24 cellular contexts compared by ENCODE assay signal in genomic region chr1:153912349-153912748, GRCh38.
"Had no signal": no experiment of that assay in that cellular context is flagged by ENCODE, and none has a peak within 500 bp of the region (broad histone marks: within the 10 kb centered on the region; RNA-seq: fewer than 3 reads in every experiment).

No MANE protein-coding gene starts in this region.

- H3K27me3 Mint-ChIP-seq: activated CD4-positive, alpha-beta memory T cell treated with anti-CD3 and anti-CD28 coated beads, Interleukin-2, amount 10 ng/mL, durations not matched to agents 7 days and 5 days; activated CD4-positive, alpha-beta T cell treated with anti-CD3 and anti-CD28 coated beads, Interleukin-2, amount 10 ng/mL, durations not matched to agents 7 days and 5 days; activated naive CD4-positive, alpha-beta T cell treated with anti-CD3 and anti-CD28 coated beads, Interleukin-2, amount 10 ng/mL, durations not matched to agents 7 days and 5 days; naive B cell had no signal

- H3K9me3 Mint-ChIP-seq: activated CD4-positive, alpha-beta memory T cell treated with anti-CD3 and anti-CD28 coated beads, Interleukin-2, amount 10 ng/mL, durations not matched to agents 7 days and 5 days; activated CD4-positive, alpha-beta T cell treated with anti-CD3 and anti-CD28 coated beads, Interleukin-2, amount 10 ng/mL, durations not matched to agents 7 days and 5 days; naive B cell had no signal

- H3K9me3 ChIP-seq: breast epithelium, esophagus squamous epithelium, heart right ventricle, spleen, suprapubic skin, tibial artery had no signal

- H3K27ac Mint-ChIP-seq: activated CD4-positive, alpha-beta memory T cell treated with anti-CD3 and anti-CD28 coated beads, Interleukin-2, amount 10 ng/mL, durations not matched to agents 7 days and 5 days; activated CD4-positive, alpha-beta T cell treated with anti-CD3 and anti-CD28 coated beads, Interleukin-2, amount 10 ng/mL, durations not matched to agents 7 days and 5 days; activated naive CD4-positive, alpha-beta T cell treated with anti-CD3 and anti-CD28 coated beads, Interleukin-2, amount 10 ng/mL, durations not matched to agents 7 days and 5 days; WTC11 had no signal

- DNase-seq: activated CD4-positive, alpha-beta memory T cell treated with anti-CD3 and anti-CD28 coated beads, Interleukin-2, amount 10 ng/mL, durations not matched to agents 7 days and 5 days; activated CD4-positive, alpha-beta T cell treated with anti-CD3 and anti-CD28 coated beads for 1 hour; activated CD4-positive, alpha-beta T cell treated with anti-CD3 and anti-CD28 coated beads, Interleukin-2, amount 10 ng/mL, durations not matched to agents 7 days and 5 days; activated effector memory CD4-positive, alpha-beta T cell treated with anti-CD3 and anti-CD28 coated beads, Interleukin-2, amount 50 U/mL, for 16 hours; activated naive CD4-positive, alpha-beta T cell treated with anti-CD3 and anti-CD28 coated beads, Interleukin-2, amount 10 ng/mL, durations not matched to agents 7 days and 5 days; central memory CD4-positive, alpha-beta T cell; dermis blood vessel endothelial cell; effector CD4-positive, alpha-beta T cell; esophagus squamous epithelium; foreskin melanocyte; heart right ventricle; left ventricle myocardium superior; mammary epithelial cell; naive B cell; right cardiac atrium; spleen; stimulated activated naive CD4-positive, alpha-beta T cell; SW 1271; T-helper 2 cell; tibial artery had no signal

- ATAC-seq: heart right ventricle, left ventricle myocardium superior, right cardiac atrium, WTC11 had no signal

- H3K4me3 Mint-ChIP-seq: activated CD4-positive, alpha-beta memory T cell treated with anti-CD3 and anti-CD28 coated beads, Interleukin-2, amount 10 ng/mL, durations not matched to agents 7 days and 5 days; activated CD4-positive, alpha-beta T cell treated with anti-CD3 and anti-CD28 coated beads, Interleukin-2, amount 10 ng/mL, durations not matched to agents 7 days and 5 days; activated naive CD4-positive, alpha-beta T cell treated with anti-CD3 and anti-CD28 coated beads, Interleukin-2, amount 10 ng/mL, durations not matched to agents 7 days and 5 days; naive B cell; WTC11 had no signal

- H3K4me1 ChIP-seq: breast epithelium had no signal

- H3K36me3 ChIP-seq: breast epithelium had no signal

- H3K27me3 ChIP-seq: breast epithelium, esophagus squamous epithelium, heart right ventricle, spleen, suprapubic skin, tibial artery had no signal

- H3K4me1 Mint-ChIP-seq: WTC11 had no signal

- H3K27ac ChIP-seq: breast epithelium, epithelial cell of prostate, esophagus squamous epithelium, heart right ventricle, spleen, suprapubic skin, tibial artery had no signal

- H3K4me3 ChIP-seq: breast epithelium, esophagus squamous epithelium, heart right ventricle, spleen, suprapubic skin, tibial artery had no signal
